In the genomic region with DNA sequence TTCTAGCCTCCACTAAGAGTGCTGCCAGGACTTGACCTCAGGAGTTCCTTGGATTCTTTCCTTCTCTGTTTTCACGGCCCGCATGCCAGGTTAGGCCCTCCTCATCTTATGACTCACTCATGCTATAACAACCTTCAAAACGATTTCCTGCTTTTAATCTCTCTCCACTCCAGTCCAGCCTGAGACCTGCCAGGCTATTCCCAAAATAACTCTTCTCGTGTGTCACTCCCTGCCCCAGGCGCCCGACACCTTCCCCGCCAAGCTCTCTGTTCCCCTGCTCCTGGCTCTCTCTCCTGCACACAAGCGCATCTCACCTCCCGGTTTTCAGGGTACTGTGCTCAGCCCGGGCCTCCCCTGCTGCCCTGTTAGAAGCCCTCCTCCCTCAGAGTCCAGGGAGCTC, we compare ENCODE assay signal across 11 cellular contexts.
DNase-seq lines count a peak whose midpoint lies in the region; ATAC-seq, FAIRE-seq and TF ChIP-seq lines count a peak whose summit lies in the region.
"Had no signal": no experiment of that assay in that cellular context is flagged by ENCODE, and none has a peak within 500 bp of the region (broad histone marks: within the 10 kb centered on the region; RNA-seq: fewer than 3 reads in every experiment).

No MANE protein-coding gene starts in this region.

- peak; percentile 78 to 82 for ATAC-seq in gastrocnemius medialis
- ATAC-seq in natural killer cell treated with Interleukin-12 subunit alpha and Interleukin-12 subunit beta and Interleukin-15 and Interleukin-18, amount 100 ng/mL, for 72 hours, result no peak
- ATAC-seq in GM18868 (IDR thresholded peaks at IDR 0.05; ENCODE audit: unreplicated experiment), result no peak
- no peak for ATAC-seq in GM21737 (IDR thresholded peaks at IDR 0.05; ENCODE audit: unreplicated experiment)
- ATAC-seq in GM21723 (IDR thresholded peaks at IDR 0.05; ENCODE audit: unreplicated experiment), result no peak
- ATAC-seq: activated CD4-positive, CD25-positive, alpha-beta regulatory T cell treated with anti-CD3 and anti-CD28 coated beads, Interleukin-2, amount 50 U/mL, for 24 hours had no signal

- peak overlapping the region; percentile 64 for H3K27ac Mint-ChIP-seq in astrocyte (ENCODE audit: unreplicated experiment)
- no peak overlapping the region for H3K27ac Mint-ChIP-seq in natural killer cell treated with Interleukin-12 subunit alpha and Interleukin-12 subunit beta and Interleukin-15 and Interleukin-18, amount 100 ng/mL, for 72 hours

- peaks cover 24% of the 10 kb centered on the region for H3K4me1 Mint-ChIP-seq in astrocyte (ENCODE audit: low read depth, unreplicated experiment)
- no peaks in the 10 kb centered on the region for H3K4me1 Mint-ChIP-seq in natural killer cell treated with Interleukin-12 subunit alpha and Interleukin-12 subunit beta and Interleukin-15 and Interleukin-18, amount 100 ng/mL, for 72 hours (ENCODE audit: low read depth in 2 of 2)

- no peak overlapping the region for H3K4me3 ChIP-seq in HEK293 (ENCODE audit: low read depth, low read length)
- H3K4me3 ChIP-seq in astrocyte (ENCODE audit: insufficient read depth, low read depth, low read length), result no peak overlapping the region
- H3K4me3 ChIP-seq in left ventricle myocardium inferior, result no peak overlapping the region
- H3K4me3 ChIP-seq in gastrocnemius medialis, result peak overlapping the region; percentile 38 to 50 (median 47)

- peak; percentile 55 to 58 for TF ChIP-seq POLR2A in gastrocnemius medialis (IDR thresholded peaks at IDR 0.05)

- H2AFZ ChIP-seq in astrocyte (ENCODE audit: low read depth, low read length), result peak overlapping the region; percentile 14

- H3K36me3 Mint-ChIP-seq in astrocyte (ENCODE audit: low read depth, unreplicated experiment), result peaks cover 2% of the 10 kb centered on the region
- H3K36me3 Mint-ChIP-seq in natural killer cell treated with Interleukin-12 subunit alpha and Interleukin-12 subunit beta and Interleukin-15 and Interleukin-18, amount 100 ng/mL, for 72 hours, result no peaks in the 10 kb centered on the region

- no peaks in the 10 kb centered on the region for H3K27me3 ChIP-seq in astrocyte (ENCODE audit: insufficient read depth, low read length)
- H3K27me3 ChIP-seq in left ventricle myocardium inferior (ENCODE audit: low read depth), result no peaks in the 10 kb centered on the region
- H3K27me3 ChIP-seq in gastrocnemius medialis, result no peaks in the 10 kb centered on the region

- H3K4me2 ChIP-seq in astrocyte (ENCODE audit: low read length), result peak overlapping the region; percentile 66

- FAIRE-seq in astrocyte (lab: Jason Lieb, UNC), result no peak

- H3K27ac ChIP-seq in HEK293 (ENCODE audit: extremely low read depth, low read depth, low read length) (no peak overlapping the region), astrocyte (ENCODE audit: low read depth, low read length) (peak overlapping the region; percentile 13), left ventricle myocardium inferior (replicated peaks) (peak overlapping the region; percentile 82), gastrocnemius medialis (peak overlapping the region; percentile 89 to 97 (median 96))

- H3K9me3 ChIP-seq in HEK293 (ENCODE audit: control insufficient read depth, insufficient read depth, low read depth, low read length) (no peaks in the 10 kb centered on the region), astrocyte (ENCODE audit: insufficient read depth, low read depth, low read length) (no peaks in the 10 kb centered on the region), left ventricle myocardium inferior (replicated peaks) (no peaks in the 10 kb centered on the region), gastrocnemius medialis (no peaks in the 10 kb centered on the region)

- CTCF ChIA-PET in HEK293 (lab: Yijun Ruan, JAX), result interaction anchor here (0.6 kb wide), 1 partner anchor 176 kb away, joined by 3 read pairs; no protein-coding TSS in a partner anchor

- H3K4me3 Mint-ChIP-seq in astrocyte (ENCODE audit: unreplicated experiment), result no peak overlapping the region
- H3K4me3 Mint-ChIP-seq in natural killer cell treated with Interleukin-12 subunit alpha and Interleukin-12 subunit beta and Interleukin-15 and Interleukin-18, amount 100 ng/mL, for 72 hours, result no peak overlapping the region

- H3K9ac ChIP-seq in astrocyte (ENCODE audit: low read length), result no peak overlapping the region

- H4K20me1 ChIP-seq in astrocyte (ENCODE audit: insufficient read depth, low read length), result no peaks in the 10 kb centered on the region

- no peak for TF ChIP-seq CTCF in HEK293 (tag by site-specific recombination; IDR thresholded peaks at IDR 0.05)
- no peak for TF ChIP-seq CTCF in astrocyte (IDR thresholded peaks at IDR 0.05; ENCODE audit: insufficient read depth, low read depth, low read length)
- TF ChIP-seq CTCF in left ventricle myocardium inferior (IDR thresholded peaks at IDR 0.05; ENCODE audit: borderline replicate concordance), result no peak
- TF ChIP-seq CTCF in gastrocnemius medialis (IDR thresholded peaks at IDR 0.05 in 4 of 5, conservative IDR thresholded peaks at IDR 0.05 in 1 of 5), result no peak

- peaks cover 14% of the 10 kb centered on the region for H3K27me3 Mint-ChIP-seq in astrocyte (ENCODE audit: low read depth, unreplicated experiment)
- peaks cover 12 to 17% of the 10 kb centered on the region in 2 donors for H3K27me3 Mint-ChIP-seq in natural killer cell treated with Interleukin-12 subunit alpha and Interleukin-12 subunit beta and Interleukin-15 and Interleukin-18, amount 100 ng/mL, for 72 hours

- no peaks in the 10 kb centered on the region for H3K9me3 Mint-ChIP-seq in astrocyte (ENCODE audit: unreplicated experiment)
- H3K9me3 Mint-ChIP-seq in natural killer cell treated with Interleukin-12 subunit alpha and Interleukin-12 subunit beta and Interleukin-15 and Interleukin-18, amount 100 ng/mL, for 72 hours, result no peaks in the 10 kb centered on the region

- DNase-seq in astrocyte (ENCODE audit: low read depth), result peak; percentile 75
- peak; percentile 70 for DNase-seq in left ventricle myocardium inferior
- DNase-seq in gastrocnemius medialis, result peak; percentile 83 to 92
- no peak for DNase-seq in natural killer cell treated with Interleukin-12 subunit alpha and Interleukin-12 subunit beta and Interleukin-15 and Interleukin-18, amount 100 ng/mL, for 72 hours (ENCODE audit: low spot score)
- DNase-seq: GF-D8, NCI-H1417 treated with DMSO at 0.1 percent for 48 hours had no signal

- intact Hi-C loops in left ventricle myocardium inferior (cut with micrococcal nuclease) (no loop called here), gastrocnemius medialis (cut with DNase I; ENCODE audit: low total_unique reads) (loop anchor here (1.0 to 5.0 kb wide), 5 partner anchors 56 to 329 kb away; a partner anchor contains a TSS)

- H3K4me1 ChIP-seq in HEK293 (ENCODE audit: control insufficient read depth, insufficient read depth, low read length), result peaks cover 3% of the 10 kb centered on the region; the same call in 1 of the 2 replicates
- peaks cover 12% of the 10 kb centered on the region for H3K4me1 ChIP-seq in astrocyte (ENCODE audit: insufficient read depth, low read length)
- H3K4me1 ChIP-seq in left ventricle myocardium inferior, result peaks cover 24% of the 10 kb centered on the region
- H3K4me1 ChIP-seq in gastrocnemius medialis, result peaks cover 24 to 26% of the 10 kb centered on the region in 2 donors

- in situ Hi-C loops in gastrocnemius medialis (cut with MboI; ENCODE audit: low sequenced_read_pairs in 4 of 4), result no loop called here

- no peaks in the 10 kb centered on the region for H3K36me3 ChIP-seq in HEK293 (ENCODE audit: control insufficient read depth in 2 of 2, insufficient read depth in 1 of 2, low read length in 2 of 2)
- H3K36me3 ChIP-seq in astrocyte (ENCODE audit: insufficient read depth, low read length), result no peaks in the 10 kb centered on the region
- H3K36me3 ChIP-seq in left ventricle myocardium inferior, result no peaks in the 10 kb centered on the region
- no peaks in the 10 kb centered on the region for H3K36me3 ChIP-seq in gastrocnemius medialis

- POLR2A ChIA-PET in HEK293 (lab: Yijun Ruan, JAX), result interaction anchor here (0.9 to 1.5 kb wide), 3 partner anchors 9 to 65 kb away, joined by 3 to 4 read pairs (median 4); a partner anchor contains a TSS

- H3K79me2 ChIP-seq in astrocyte (ENCODE audit: insufficient read depth, low read length), result no peaks in the 10 kb centered on the region

TF ChIP-seq in HEK293, 187 proteins besides CTCF, POLR2A, EP300 and RAD21:
- TF ChIP-seq ZNF660 (tag by site-specific recombination; IDR thresholded peaks at IDR 0.05) (peak; percentile 37; the same call in 1 of the 2 replicates), GLIS1 (tag by site-specific recombination; IDR thresholded peaks at IDR 0.05) (peak; percentile 51), ZNF112 (tag by site-specific recombination; IDR thresholded peaks at IDR 0.05) (no peak), ZNF629 (tag by site-specific recombination; IDR thresholded peaks at IDR 0.05) (peak; percentile 60), ZNF600 (tag by site-specific recombination; IDR thresholded peaks at IDR 0.05) (peak; percentile 64), SP7 (tag by site-specific recombination; IDR thresholded peaks at IDR 0.05) (peak; percentile 70; the same call in 1 of the 2 replicates), KLF16 (tag by site-specific recombination; IDR thresholded peaks at IDR 0.05) (no peak), WT1 (tag by site-specific recombination; IDR thresholded peaks at IDR 0.05) (peak; percentile 22; the same call in 1 of the 2 replicates), TRIM28 (IDR thresholded peaks at IDR 0.05; ENCODE audit: borderline replicate concordance, low read length) (peak; percentile 30; the same call in 1 of the 2 replicates), ZNF776 (tag by site-specific recombination; IDR thresholded peaks at IDR 0.05; ENCODE audit: borderline replicate concordance) (no peak), ZFP41 (tag by site-specific recombination; IDR thresholded peaks at IDR 0.05; ENCODE audit: borderline replicate concordance) (no peak), ZNF341 (tag by site-specific recombination; IDR thresholded peaks at IDR 0.05; ENCODE audit: low read depth) (0 out of 2 replicates have a peak, but pooled peaks have one; percentile 23), ZNF843 (tag by site-specific recombination; IDR thresholded peaks at IDR 0.05) (0 out of 2 replicates have a peak, but pooled peaks have one; percentile 27), ZNF610 (tag by site-specific recombination; IDR thresholded peaks at IDR 0.05; ENCODE audit: borderline replicate concordance) (no peak), KLF7 (tag by site-specific recombination; IDR thresholded peaks at IDR 0.05; ENCODE audit: borderline replicate concordance) (no peak), ZNF2 (tag by site-specific recombination; IDR thresholded peaks at IDR 0.05) (0 out of 2 replicates have a peak, but pooled peaks have one; percentile 31)

Comparison
In these comparisons a context has a peak if more than half of its experiments do, and no peak if none do; other contexts are left out.
1. H3K4me3 ChIP-seq: peak in gastrocnemius medialis (4 of 4); none in HEK293 (single experiment), astrocyte (single experiment) and left ventricle myocardium inferior (single experiment).
2. ATAC-seq: peak in gastrocnemius medialis (2 of 2); none in natural killer cell treated with Interleukin-12 subunit alpha and Interleukin-12 subunit beta and Interleukin-15 and Interleukin-18, amount 100 ng/mL, for 72 hours (0 of 2), GM18868 (single experiment), GM21737 (single experiment) and GM21723 (single experiment).